11 cellular contexts compared by ENCODE assay signal in the genomic region with DNA sequence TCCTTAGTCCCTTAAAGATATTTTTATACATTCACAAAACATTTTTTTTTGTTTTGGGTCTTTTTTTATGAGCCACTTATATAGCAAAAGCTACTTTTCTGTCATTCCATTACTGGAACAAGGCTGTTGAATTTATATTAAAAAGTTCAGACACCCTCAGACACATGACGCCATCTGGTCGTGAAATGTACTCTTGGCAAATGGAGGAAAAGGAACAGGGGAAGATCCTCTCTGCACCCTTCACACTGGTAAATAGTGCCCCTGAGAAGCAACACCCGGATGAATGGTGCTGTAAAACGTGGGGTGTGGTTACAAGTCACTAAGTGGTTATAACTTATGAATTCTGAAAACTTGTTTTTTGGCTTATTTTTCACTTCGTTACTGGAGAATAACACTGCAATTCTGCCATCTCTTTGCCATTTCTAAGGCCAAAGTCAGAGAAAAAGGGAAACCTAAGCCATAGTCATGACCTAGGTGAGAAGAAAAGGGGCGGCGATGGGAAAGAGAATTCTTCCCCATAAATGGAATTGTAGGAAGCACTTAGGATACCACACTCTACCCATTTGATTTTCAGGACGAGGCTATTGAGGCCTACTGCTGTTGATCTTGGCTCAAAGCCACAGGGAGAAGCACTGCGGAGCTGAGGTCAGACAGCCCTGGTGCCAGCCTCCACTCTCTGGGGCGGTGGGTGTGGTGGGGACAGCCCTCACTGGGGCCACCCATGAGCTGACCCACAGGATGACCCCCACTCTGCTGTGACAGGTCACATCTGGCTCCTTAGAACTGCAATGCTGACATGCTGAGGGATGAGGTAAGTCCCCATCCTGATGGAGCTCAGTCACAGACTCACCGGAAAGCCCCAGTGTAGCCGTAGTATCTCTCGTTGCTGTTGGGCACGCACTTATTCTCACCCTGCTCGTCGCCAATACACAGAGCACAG. TPM values are rescaled to one million over a fixed set of nuclear protein-coding genes. Genes with fewer than 3 reads are reported as not detected.
A peak's percentile ranks its signal among the peaks of the same experiment; 100 is the strongest.
DNase-seq lines count a peak whose midpoint lies in the region; ATAC-seq and TF ChIP-seq lines count a peak whose summit lies in the region.
"Had no signal": no experiment of that assay in that cellular context is flagged by ENCODE, and none has a peak within 500 bp of the region (broad histone marks: within the 10 kb centered on the region; RNA-seq: fewer than 3 reads in every experiment).

No MANE protein-coding gene starts in this region.

- peak in 2 of 3 experiments; percentile 19 to 78 for DNase-seq in NCI-H1417 (lab: John Stamatoyannopoulos, UW)
- DNase-seq in NCI-H1417 treated with DMSO at 0.1 percent for 48 hours (lab: John Stamatoyannopoulos, UW) = no peak
- DNase-seq in NCI-H510A (lab: John Stamatoyannopoulos, UW) = peak; percentile 12
- DNase-seq in breast epithelium (ENCODE audit: low spot score in 2 of 2) = no peak
- no peak for DNase-seq in NCI-H1105 (lab: John Stamatoyannopoulos, UW)
- DNase-seq in prostate gland (ENCODE audit: low spot score) = no peak
- DNase-seq: activated B cell treated with CpG ODN at 0.5 μM for 24 hours had no signal

- intact Hi-C loops in breast epithelium (cut with DNase I; ENCODE audit: low total_unique reads) (no loop called here), prostate gland (cut with DNase I) (loop anchor here (5.0 to 10.0 kb wide), 2 partner anchors 356 to 498 kb away; a partner anchor contains a TSS)

- no peak for ATAC-seq in GM21825 (IDR thresholded peaks at IDR 0.05; ENCODE audit: unreplicated experiment)

- no peak overlapping the region for H3K27ac ChIP-seq in breast epithelium
- no peak overlapping the region for H3K27ac ChIP-seq in prostate gland
- H3K27ac ChIP-seq: 22Rv1 had no signal

- H3K9me3 ChIP-seq in breast epithelium (no peaks in the 10 kb centered on the region), prostate gland (no peaks in the 10 kb centered on the region)
- H3K9me3 ChIP-seq: HAP-1 had no signal

- H3K9me3 Mint-ChIP-seq in nephron = no peaks in the 10 kb centered on the region
- H3K9me3 Mint-ChIP-seq: activated B cell treated with CpG ODN at 0.5 μM for 24 hours had no signal

- H3K27me3 Mint-ChIP-seq in nephron (ENCODE audit: low read depth) = peaks cover 10% of the 10 kb centered on the region
- H3K27me3 Mint-ChIP-seq: activated B cell treated with CpG ODN at 0.5 μM for 24 hours had no signal

- TF ChIP-seq POLR2A in breast epithelium (IDR thresholded peaks at IDR 0.05) (no peak), prostate gland (IDR thresholded peaks at IDR 0.05) (no peak)

- no peak overlapping the region for H3K27ac Mint-ChIP-seq in nephron
- H3K27ac Mint-ChIP-seq: activated B cell treated with CpG ODN at 0.5 μM for 24 hours had no signal

- no peaks in the 10 kb centered on the region for H3K27me3 ChIP-seq in breast epithelium
- H3K27me3 ChIP-seq in prostate gland (replicated peaks; ENCODE audit: insufficient read depth) = no peaks in the 10 kb centered on the region

- no peak overlapping the region for H3K4me3 ChIP-seq in breast epithelium
- H3K4me3 ChIP-seq in prostate gland = no peak overlapping the region
- H3K4me3 ChIP-seq: HAP-1 had no signal

- H3K36me3 Mint-ChIP-seq in nephron (ENCODE audit: low read depth) = no peaks in the 10 kb centered on the region

- TF ChIP-seq CTCF in breast epithelium (IDR thresholded peaks at IDR 0.05) (peak; percentile 35 to 53 (median 35)), nephron (IDR thresholded peaks at IDR 0.05; ENCODE audit: unreplicated experiment in 3 of 3) (peak; percentile 45 to 57 (median 50)), prostate gland (IDR thresholded peaks at IDR 0.05) (peak in 2 of 4 experiments; percentile 55 to 78)

- H3K36me3 ChIP-seq in breast epithelium (no peaks in the 10 kb centered on the region), prostate gland (no peaks in the 10 kb centered on the region)
- H3K36me3 ChIP-seq: HAP-1 had no signal

- no peaks in the 10 kb centered on the region for H3K4me1 ChIP-seq in breast epithelium
- no peaks in the 10 kb centered on the region for H3K4me1 ChIP-seq in prostate gland (replicated peaks)

- 80% methylated on average over 16 of the region's 16 CpGs for WGBS in prostate gland

- no peaks in the 10 kb centered on the region for H3K4me1 Mint-ChIP-seq in nephron

- H3K4me3 Mint-ChIP-seq in nephron = no peak overlapping the region
- H3K4me3 Mint-ChIP-seq: activated B cell treated with CpG ODN at 0.5 μM for 24 hours had no signal

RNA-seq across cellular contexts. Expression of a gene that starts 21.8 kb away (rescaled TPM):
- total RNA-seq in breast epithelium (100 to 1,000 TPM in 2 of 3 donors, 10 to 100 TPM in 1; 78.7 to 282 (median 190) TPM), prostate gland (100 to 1,000 TPM in 1 of 2 donors, 10 to 100 TPM in 1; 22.6 to 130 TPM)
- total RNA-seq: activated B cell treated with CpG ODN at 0.5 μM for 24 hours had no signal

RNA-seq across cellular contexts. Expression of a gene that starts 35.8 kb away (rescaled TPM):
- 1 to 10 TPM; 3.8 to 9.2 (median 4.1) TPM for total RNA-seq in breast epithelium
- total RNA-seq in prostate gland = under 1 TPM; 0.09 to 0.45 TPM

RNA-seq across cellular contexts. Expression of a gene that starts 54.9 kb away (rescaled TPM):
- total RNA-seq in breast epithelium (not detected), prostate gland (under 1 TPM in 1 of 2 donors, not detected in 1; 0.68 TPM)
- total RNA-seq: activated B cell treated with CpG ODN at 0.5 μM for 24 hours had no signal

Comparison
In these comparisons a context has a peak if more than half of its experiments do, and no peak if none do; other contexts are left out.
1. DNase-seq: peak in NCI-H1417 (2 of 3) and NCI-H510A (single experiment); none in NCI-H1417 treated with DMSO at 0.1 percent for 48 hours (single experiment), breast epithelium (0 of 2), NCI-H1105 (single experiment) and prostate gland (single experiment).